Comparison of ENCODE assay signal across 1 cellular context in the genomic region with DNA sequence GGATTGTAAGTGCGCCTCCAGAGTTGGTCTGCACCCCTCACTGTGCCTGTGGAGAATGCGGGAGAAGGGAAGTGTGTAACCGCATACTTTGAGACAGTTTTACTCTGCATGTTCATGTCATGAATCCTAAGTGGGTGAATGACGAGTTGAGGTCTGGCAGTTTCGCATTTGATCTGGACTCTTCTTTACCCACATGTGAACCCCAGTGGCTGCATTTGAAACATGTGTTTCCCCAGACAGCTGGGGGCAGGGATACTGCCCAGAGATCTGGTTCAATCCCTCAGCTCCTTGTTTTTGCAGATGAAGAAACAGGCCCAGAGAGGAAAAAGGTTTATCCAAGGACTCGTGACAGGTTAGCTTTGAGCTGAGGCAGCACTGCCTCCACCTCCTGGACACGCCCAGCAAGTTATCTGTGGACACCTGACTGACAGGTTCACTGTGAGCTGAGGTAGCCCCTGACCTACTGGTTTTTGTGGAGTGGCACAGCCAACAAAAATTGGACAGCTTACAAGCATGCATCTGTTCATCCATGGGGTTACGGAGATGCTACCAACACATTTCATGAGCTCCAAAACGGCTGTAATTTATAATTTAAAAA.
TF ChIP-seq lines count a peak whose summit lies in the region.

No MANE protein-coding gene starts in this region.

TF ChIP-seq in GM23338, 12 proteins besides CTCF, POLR2A, EP300 and RAD21 (continued from another document):
- TF ChIP-seq, protein P1, sequence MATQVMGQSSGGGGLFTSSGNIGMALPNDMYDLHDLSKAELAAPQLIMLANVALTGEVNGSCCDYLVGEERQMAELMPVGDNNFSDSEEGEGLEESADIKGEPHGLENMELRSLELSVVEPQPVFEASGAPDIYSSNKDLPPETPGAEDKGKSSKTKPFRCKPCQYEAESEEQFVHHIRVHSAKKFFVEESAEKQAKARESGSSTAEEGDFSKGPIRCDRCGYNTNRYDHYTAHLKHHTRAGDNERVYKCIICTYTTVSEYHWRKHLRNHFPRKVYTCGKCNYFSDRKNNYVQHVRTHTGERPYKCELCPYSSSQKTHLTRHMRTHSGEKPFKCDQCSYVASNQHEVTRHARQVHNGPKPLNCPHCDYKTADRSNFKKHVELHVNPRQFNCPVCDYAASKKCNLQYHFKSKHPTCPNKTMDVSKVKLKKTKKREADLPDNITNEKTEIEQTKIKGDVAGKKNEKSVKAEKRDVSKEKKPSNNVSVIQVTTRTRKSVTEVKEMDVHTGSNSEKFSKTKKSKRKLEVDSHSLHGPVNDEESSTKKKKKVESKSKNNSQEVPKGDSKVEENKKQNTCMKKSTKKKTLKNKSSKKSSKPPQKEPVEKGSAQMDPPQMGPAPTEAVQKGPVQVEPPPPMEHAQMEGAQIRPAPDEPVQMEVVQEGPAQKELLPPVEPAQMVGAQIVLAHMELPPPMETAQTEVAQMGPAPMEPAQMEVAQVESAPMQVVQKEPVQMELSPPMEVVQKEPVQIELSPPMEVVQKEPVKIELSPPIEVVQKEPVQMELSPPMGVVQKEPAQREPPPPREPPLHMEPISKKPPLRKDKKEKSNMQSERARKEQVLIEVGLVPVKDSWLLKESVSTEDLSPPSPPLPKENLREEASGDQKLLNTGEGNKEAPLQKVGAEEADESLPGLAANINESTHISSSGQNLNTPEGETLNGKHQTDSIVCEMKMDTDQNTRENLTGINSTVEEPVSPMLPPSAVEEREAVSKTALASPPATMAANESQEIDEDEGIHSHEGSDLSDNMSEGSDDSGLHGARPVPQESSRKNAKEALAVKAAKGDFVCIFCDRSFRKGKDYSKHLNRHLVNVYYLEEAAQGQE (IDR thresholded peaks at IDR 0.05; ENCODE audit: unreplicated experiment): no peak
- no peak for TF ChIP-seq STAT1 (IDR thresholded peaks at IDR 0.05; ENCODE audit: unreplicated experiment)
- TF ChIP-seq, protein P2, sequence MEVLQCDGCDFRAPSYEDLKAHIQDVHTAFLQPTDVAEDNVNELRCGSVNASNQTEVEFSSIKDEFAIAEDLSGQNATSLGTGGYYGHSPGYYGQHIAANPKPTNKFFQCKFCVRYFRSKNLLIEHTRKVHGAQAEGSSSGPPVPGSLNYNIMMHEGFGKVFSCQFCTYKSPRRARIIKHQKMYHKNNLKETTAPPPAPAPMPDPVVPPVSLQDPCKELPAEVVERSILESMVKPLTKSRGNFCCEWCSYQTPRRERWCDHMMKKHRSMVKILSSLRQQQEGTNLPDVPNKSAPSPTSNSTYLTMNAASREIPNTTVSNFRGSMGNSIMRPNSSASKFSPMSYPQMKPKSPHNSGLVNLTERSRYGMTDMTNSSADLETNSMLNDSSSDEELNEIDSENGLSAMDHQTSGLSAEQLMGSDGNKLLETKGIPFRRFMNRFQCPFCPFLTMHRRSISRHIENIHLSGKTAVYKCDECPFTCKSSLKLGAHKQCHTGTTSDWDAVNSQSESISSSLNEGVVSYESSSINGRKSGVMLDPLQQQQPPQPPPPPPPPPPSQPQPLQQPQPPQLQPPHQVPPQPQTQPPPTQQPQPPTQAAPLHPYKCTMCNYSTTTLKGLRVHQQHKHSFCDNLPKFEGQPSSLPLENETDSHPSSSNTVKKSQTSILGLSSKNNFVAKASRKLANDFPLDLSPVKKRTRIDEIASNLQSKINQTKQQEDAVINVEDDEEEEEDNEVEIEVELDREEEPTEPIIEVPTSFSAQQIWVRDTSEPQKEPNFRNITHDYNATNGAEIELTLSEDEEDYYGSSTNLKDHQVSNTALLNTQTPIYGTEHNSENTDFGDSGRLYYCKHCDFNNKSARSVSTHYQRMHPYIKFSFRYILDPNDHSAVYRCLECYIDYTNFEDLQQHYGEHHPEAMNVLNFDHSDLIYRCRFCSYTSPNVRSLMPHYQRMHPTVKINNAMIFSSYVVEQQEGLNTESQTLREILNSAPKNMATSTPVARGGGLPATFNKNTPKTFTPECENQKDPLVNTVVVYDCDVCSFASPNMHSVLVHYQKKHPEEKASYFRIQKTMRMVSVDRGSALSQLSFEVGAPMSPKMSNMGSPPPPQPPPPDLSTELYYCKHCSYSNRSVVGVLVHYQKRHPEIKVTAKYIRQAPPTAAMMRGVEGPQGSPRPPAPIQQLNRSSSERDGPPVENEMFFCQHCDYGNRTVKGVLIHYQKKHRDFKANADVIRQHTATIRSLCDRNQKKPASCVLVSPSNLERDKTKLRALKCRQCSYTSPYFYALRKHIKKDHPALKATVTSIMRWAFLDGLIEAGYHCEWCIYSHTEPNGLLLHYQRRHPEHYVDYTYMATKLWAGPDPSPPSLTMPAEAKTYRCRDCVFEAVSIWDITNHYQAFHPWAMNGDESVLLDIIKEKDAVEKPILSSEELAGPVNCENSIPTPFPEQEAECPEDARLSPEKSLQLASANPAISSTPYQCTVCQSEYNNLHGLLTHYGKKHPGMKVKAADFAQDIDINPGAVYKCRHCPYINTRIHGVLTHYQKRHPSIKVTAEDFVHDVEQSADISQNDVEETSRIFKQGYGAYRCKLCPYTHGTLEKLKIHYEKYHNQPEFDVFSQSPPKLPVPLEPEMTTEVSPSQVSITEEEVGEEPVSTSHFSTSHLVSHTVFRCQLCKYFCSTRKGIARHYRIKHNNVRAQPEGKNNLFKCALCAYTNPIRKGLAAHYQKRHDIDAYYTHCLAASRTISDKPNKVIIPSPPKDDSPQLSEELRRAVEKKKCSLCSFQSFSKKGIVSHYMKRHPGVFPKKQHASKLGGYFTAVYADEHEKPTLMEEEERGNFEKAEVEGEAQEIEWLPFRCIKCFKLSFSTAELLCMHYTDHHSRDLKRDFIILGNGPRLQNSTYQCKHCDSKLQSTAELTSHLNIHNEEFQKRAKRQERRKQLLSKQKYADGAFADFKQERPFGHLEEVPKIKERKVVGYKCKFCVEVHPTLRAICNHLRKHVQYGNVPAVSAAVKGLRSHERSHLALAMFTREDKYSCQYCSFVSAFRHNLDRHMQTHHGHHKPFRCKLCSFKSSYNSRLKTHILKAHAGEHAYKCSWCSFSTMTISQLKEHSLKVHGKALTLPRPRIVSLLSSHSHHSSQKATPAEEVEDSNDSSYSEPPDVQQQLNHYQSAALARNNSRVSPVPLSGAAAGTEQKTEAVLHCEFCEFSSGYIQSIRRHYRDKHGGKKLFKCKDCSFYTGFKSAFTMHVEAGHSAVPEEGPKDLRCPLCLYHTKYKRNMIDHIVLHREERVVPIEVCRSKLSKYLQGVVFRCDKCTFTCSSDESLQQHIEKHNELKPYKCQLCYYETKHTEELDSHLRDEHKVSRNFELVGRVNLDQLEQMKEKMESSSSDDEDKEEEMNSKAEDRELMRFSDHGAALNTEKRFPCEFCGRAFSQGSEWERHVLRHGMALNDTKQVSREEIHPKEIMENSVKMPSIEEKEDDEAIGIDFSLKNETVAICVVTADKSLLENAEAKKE (CRISPR knock-in tag; IDR thresholded peaks at IDR 0.05): no peak
